ENCODE assay signal across 28 cellular contexts in the genomic region with DNA sequence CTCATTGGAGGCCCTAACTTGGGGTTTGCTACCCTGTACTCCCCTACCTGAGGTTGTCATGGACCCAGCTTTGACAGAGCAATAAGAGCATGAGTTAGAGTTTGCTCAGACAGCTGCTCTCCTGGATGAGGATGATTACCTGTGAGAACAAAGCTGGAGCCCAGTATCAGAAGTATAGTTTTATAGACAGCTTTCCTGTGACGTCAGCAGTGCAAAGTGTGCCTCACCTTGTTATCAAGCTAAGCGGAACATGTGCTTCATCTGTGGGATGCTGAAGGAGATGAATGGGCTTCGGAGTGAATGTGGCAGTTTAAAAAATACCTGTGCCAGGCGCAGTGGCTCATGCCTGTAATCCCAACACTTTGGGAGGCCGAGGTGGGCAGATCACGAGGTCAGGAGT.
"Had no signal": no experiment of that assay in that cellular context is flagged by ENCODE, and none has a peak within 500 bp of the region (broad histone marks: within the 10 kb centered on the region; RNA-seq: fewer than 3 reads in every experiment).

No MANE protein-coding gene starts in this region.

- H3K4me3 ChIP-seq: adrenal gland, body of pancreas had no signal

- H3K27ac Mint-ChIP-seq: activated CD4-positive, alpha-beta memory T cell treated with anti-CD3 and anti-CD28 coated beads, Interleukin-2, amount 10 ng/mL, durations not matched to agents 7 days and 5 days; activated naive CD4-positive, alpha-beta T cell treated with anti-CD3 and anti-CD28 coated beads, Interleukin-2, amount 50 U/mL, for 72 hours; activated T-cell treated with anti-CD3 and anti-CD28 coated beads, Interleukin-2, amount 50 U/mL, for 24 hours; activated T-helper 2 cell treated with anti-CD3 and anti-CD28 coated beads, Interferon-gamma antibody, Interleukin-2, Interleukin-4, amounts not matched to agents 10 μg/mL and 5 μg/mL and 100 μg/mL, durations not matched to agents 14 hours and 24 hours and 36 hours had no signal

- H3K4me3 Mint-ChIP-seq: activated CD4-positive, alpha-beta memory T cell treated with anti-CD3 and anti-CD28 coated beads, Interleukin-2, amount 10 ng/mL, durations not matched to agents 7 days and 5 days; activated T-cell treated with anti-CD3 and anti-CD28 coated beads, Interleukin-2, amount 50 U/mL, for 24 hours had no signal

- ATAC-seq: activated naive CD4-positive, alpha-beta T cell treated with anti-CD3 and anti-CD28 coated beads, Interleukin-2, amount 50 U/mL, for 72 hours; body of pancreas had no signal

- H3K36me3 ChIP-seq: adrenal gland, WERI-Rb-1 had no signal

- H3K9me3 ChIP-seq: adrenal gland, body of pancreas had no signal

- H3K36me3 Mint-ChIP-seq: activated naive CD4-positive, alpha-beta T cell treated with anti-CD3 and anti-CD28 coated beads, Interleukin-2, amount 50 U/mL, for 72 hours had no signal

- FAIRE-seq: astrocyte, bronchial epithelial cell had no signal

- DNase-seq: activated CD4-positive, alpha-beta memory T cell treated with anti-CD3 and anti-CD28 coated beads, Interleukin-2, amount 10 ng/mL, durations not matched to agents 7 days and 5 days; activated CD4-positive, alpha-beta T cell treated with anti-CD3 and anti-CD28 coated beads for 1 hour; activated CD4-positive, alpha-beta T cell treated with anti-CD3 and anti-CD28 coated beads for 48 hours; activated CD4-positive, CD25-positive, alpha-beta regulatory T cell; activated gamma-delta T cell; activated naive CD4-positive, alpha-beta T cell treated with Interleukin-2 at 50 U/mL for 16 hours; activated T-cell treated with anti-CD3 and anti-CD28 coated beads, Interleukin-2, amount 50 U/mL, for 24 hours; body of pancreas; caudate nucleus; Karpas-422; KBM-7; NCI-H1105; NCI-H1417 treated with DMSO at 0.1 percent for 48 hours; NCI-H187 treated with DMSO at 0.1 percent for 48 hours; NCI-H2081; NCI-H226; NCI-H524 treated with DMSO at 0.1 percent for 48 hours; Right ventricle myocardium superior; SW 1271; T-helper 1 cell; T-helper 2 cell; T-helper 9 cell; WERI-Rb-1 had no signal

- H3K27ac ChIP-seq: adrenal gland, body of pancreas, WERI-Rb-1 had no signal

- H3K9me3 Mint-ChIP-seq: activated CD4-positive, alpha-beta memory T cell treated with anti-CD3 and anti-CD28 coated beads, Interleukin-2, amount 10 ng/mL, durations not matched to agents 7 days and 5 days; activated naive CD4-positive, alpha-beta T cell treated with anti-CD3 and anti-CD28 coated beads, Interleukin-2, amount 50 U/mL, for 72 hours; activated T-cell treated with anti-CD3 and anti-CD28 coated beads, Interleukin-2, amount 50 U/mL, for 24 hours; activated T-helper 2 cell treated with anti-CD3 and anti-CD28 coated beads, Interferon-gamma antibody, Interleukin-2, Interleukin-4, amounts not matched to agents 10 μg/mL and 5 μg/mL and 100 μg/mL, durations not matched to agents 14 hours and 24 hours and 36 hours had no signal

- H3K4me1 ChIP-seq: body of pancreas had no signal

- H3K27me3 ChIP-seq: adrenal gland, body of pancreas had no signal
